Comparison of ENCODE assay signal across 7 cellular contexts in the genomic region with DNA sequence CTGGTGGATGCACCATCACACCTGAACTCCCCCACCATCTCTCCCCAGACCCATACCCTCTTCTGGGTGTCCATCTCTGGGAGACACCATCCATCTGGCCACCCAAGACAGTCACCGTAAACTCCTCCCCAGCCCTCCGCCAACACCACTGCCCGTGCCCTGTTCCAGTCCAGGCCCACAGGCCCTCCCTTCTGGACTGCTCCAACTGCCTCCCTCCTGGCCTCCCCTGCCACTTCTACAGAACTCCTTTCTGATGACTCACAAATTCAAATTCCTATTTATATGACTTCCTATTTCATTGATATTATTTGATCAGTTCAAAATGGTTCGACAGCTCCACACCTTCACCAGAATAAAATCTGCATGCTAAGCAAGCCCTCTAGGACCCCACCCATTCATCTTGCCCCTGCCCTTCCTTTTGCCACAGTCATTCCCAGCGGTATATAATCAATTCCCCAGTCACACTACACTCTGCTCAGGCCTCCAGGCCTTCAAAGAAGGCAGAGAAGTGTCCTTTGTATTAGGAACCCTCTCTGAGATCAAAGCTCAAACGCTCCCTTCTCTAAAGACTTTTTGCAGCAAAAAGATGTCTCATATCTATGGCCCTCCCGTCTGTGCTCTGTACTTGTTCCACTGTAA. TPM values are rescaled to one million over a fixed set of nuclear protein-coding genes. Genes with fewer than 3 reads are reported as not detected.
A peak's percentile ranks its signal among the peaks of the same experiment; 100 is the strongest.
DNase-seq lines count a peak whose midpoint lies in the region; ATAC-seq and TF ChIP-seq lines count a peak whose summit lies in the region.

No MANE protein-coding gene starts in this region.

- H3K4me3 ChIP-seq in HUES48 (ENCODE audit: low read depth, low read length) (no peak overlapping the region), stomach (no peak overlapping the region)

- H3K9me3 Mint-ChIP-seq in activated T-helper 1 cell treated with anti-CD3 and anti-CD28 coated beads, Interleukin-12 subunit alpha, Interleukin-12 subunit beta, Interleukin-2, Interleukin-4 antibody, amounts not matched to agents 30 ng/mL and 10 ng/mL and 1 ng/mL, durations not matched to agents 14 hours and 24 hours and 36 hours: no peaks in the 10 kb centered on the region

- no peak for DNase-seq in activated T-helper 1 cell treated with anti-CD3 and anti-CD28 coated beads, Interleukin-12 subunit alpha, Interleukin-12 subunit beta, Interleukin-2, Interleukin-4 antibody, amounts not matched to agents 30 ng/mL and 10 ng/mL and 1 ng/mL, durations not matched to agents 14 hours and 24 hours and 36 hours (ENCODE audit: low spot score)
- DNase-seq in islet precursor cell: peak; percentile 58
- no peak for DNase-seq in stomach
- DNase-seq in iPS-NIHi7 (ENCODE audit: extremely low spot score): no peak
- DNase-seq in DMS 273 (lab: John Stamatoyannopoulos, UW; ENCODE audit: unreplicated experiment): no peak

- no peak for TF ChIP-seq EP300 in stomach (IDR thresholded peaks at IDR 0.05)

- H3K4me1 ChIP-seq in HUES48 (ENCODE audit: control insufficient read depth, insufficient read depth, low read length) (peaks cover 53% of the 10 kb centered on the region), stomach (peaks cover 96 to 100% (median 98%) of the 10 kb centered on the region in 4 donors)

- peaks cover 92% of the 10 kb centered on the region for H3K4me1 Mint-ChIP-seq in activated T-helper 1 cell treated with anti-CD3 and anti-CD28 coated beads, Interleukin-12 subunit alpha, Interleukin-12 subunit beta, Interleukin-2, Interleukin-4 antibody, amounts not matched to agents 30 ng/mL and 10 ng/mL and 1 ng/mL, durations not matched to agents 14 hours and 24 hours and 36 hours (ENCODE audit: low read depth)

- no peaks in the 10 kb centered on the region for H3K9me3 ChIP-seq in HUES48 (ENCODE audit: control insufficient read depth, insufficient read depth, low read length)
- H3K9me3 ChIP-seq in stomach: no peaks in the 10 kb centered on the region

- intact Hi-C loops in activated T-helper 1 cell treated with anti-CD3 and anti-CD28 coated beads, Interleukin-12 subunit alpha, Interleukin-12 subunit beta, Interleukin-2, Interleukin-4 antibody, amounts not matched to agents 30 ng/mL and 10 ng/mL and 1 ng/mL, durations not matched to agents 14 hours and 24 hours and 36 hours (cut with micrococcal nuclease): no loop called here
- intact Hi-C loops in stomach (cut with DNase I; ENCODE audit: low total_unique reads): no loop called here

- H3K27ac ChIP-seq in HUES48 (ENCODE audit: low read depth, low read length) (peak overlapping the region; percentile 32), stomach (peak overlapping the region; percentile 22 to 100 (median 95))

- H3K36me3 ChIP-seq in HUES48 (ENCODE audit: control insufficient read depth, insufficient read depth, low read length) (no peaks in the 10 kb centered on the region), stomach (peaks cover 0 to 4% (median 0%) of the 10 kb centered on the region in 4 donors)

- no peak for ATAC-seq in HG02981 (IDR thresholded peaks at IDR 0.05; ENCODE audit: unreplicated experiment)

- no peak for TF ChIP-seq CTCF in stomach (IDR thresholded peaks at IDR 0.05)

- no peaks in the 10 kb centered on the region for H3K27me3 ChIP-seq in HUES48 (ENCODE audit: control insufficient read depth, insufficient read depth, low read length)
- H3K27me3 ChIP-seq in stomach: no peaks in the 10 kb centered on the region

- peak overlapping the region; percentile 71 for H3K4me3 Mint-ChIP-seq in activated T-helper 1 cell treated with anti-CD3 and anti-CD28 coated beads, Interleukin-12 subunit alpha, Interleukin-12 subunit beta, Interleukin-2, Interleukin-4 antibody, amounts not matched to agents 30 ng/mL and 10 ng/mL and 1 ng/mL, durations not matched to agents 14 hours and 24 hours and 36 hours

- no peaks in the 10 kb centered on the region for H3K27me3 Mint-ChIP-seq in activated T-helper 1 cell treated with anti-CD3 and anti-CD28 coated beads, Interleukin-12 subunit alpha, Interleukin-12 subunit beta, Interleukin-2, Interleukin-4 antibody, amounts not matched to agents 30 ng/mL and 10 ng/mL and 1 ng/mL, durations not matched to agents 14 hours and 24 hours and 36 hours (ENCODE audit: insufficient read depth)

- H3K36me3 Mint-ChIP-seq in activated T-helper 1 cell treated with anti-CD3 and anti-CD28 coated beads, Interleukin-12 subunit alpha, Interleukin-12 subunit beta, Interleukin-2, Interleukin-4 antibody, amounts not matched to agents 30 ng/mL and 10 ng/mL and 1 ng/mL, durations not matched to agents 14 hours and 24 hours and 36 hours (ENCODE audit: low read depth): peaks cover 34% of the 10 kb centered on the region

- 53 to 67% (median 57%) methylated on average over 7 of the region's 7 CpGs for WGBS in stomach, 5 donors

- peak overlapping the region; percentile 92 for H3K27ac Mint-ChIP-seq in activated T-helper 1 cell treated with anti-CD3 and anti-CD28 coated beads, Interleukin-12 subunit alpha, Interleukin-12 subunit beta, Interleukin-2, Interleukin-4 antibody, amounts not matched to agents 30 ng/mL and 10 ng/mL and 1 ng/mL, durations not matched to agents 14 hours and 24 hours and 36 hours

- no peak for TF ChIP-seq POLR2A in stomach (IDR thresholded peaks at IDR 0.05)

- H3K9ac ChIP-seq in HUES48 (ENCODE audit: low read depth, low read length): no peak overlapping the region

RNA-seq across cellular contexts. Expression of gene MYH9, which starts 29.1 kb away (rescaled TPM):
- 618 and 639 TPM in 2 replicates for total RNA-seq in activated T-helper 1 cell treated with anti-CD3 and anti-CD28 coated beads, Interleukin-12 subunit alpha, Interleukin-12 subunit beta, Interleukin-2, Interleukin-4 antibody, amounts not matched to agents 30 ng/mL and 10 ng/mL and 1 ng/mL, durations not matched to agents 14 hours and 24 hours and 36 hours
- 100 to 1,000 TPM; 155 to 620 (median 272) TPM for total RNA-seq in stomach
- polyA plus RNA-seq in stomach: 10 to 100 TPM; 46.7 to 79.3 (median 54.3) TPM
